8 cellular contexts compared by ENCODE assay signal in genomic region chr6:27312146-27312949, GRCh38. TPM values are rescaled to one million over a fixed set of nuclear protein-coding genes. Genes with fewer than 3 reads are reported as not detected.
DNase-seq lines count a peak whose midpoint lies in the region; ATAC-seq lines count a peak whose summit lies in the region.

POM121L2 (minus strand) TSS chr6:27312273; CDS start chr6:27312170, 103 bp downstream.

- no peaks in the 10 kb centered on the region for H4K20me1 ChIP-seq in GM23248 (ENCODE audit: insufficient read depth)

- H3K9ac ChIP-seq in GM23248 = peak within 1 kb of the TSS; percentile 41; the same call in 1 of the 2 replicates
- peak within 1 kb of the TSS; percentile 66 for H3K9ac ChIP-seq in mesenchymal stem cell (ENCODE audit: low read length)

- peak within 1 kb of the TSS in 1 of 2 experiments; percentile 59 for H3K23ac ChIP-seq in mesenchymal stem cell (ENCODE audit: low read length in 2 of 2)

- no peak within 1 kb of the TSS for H2BK15ac ChIP-seq in mesenchymal stem cell (ENCODE audit: low read depth, poor library complexity, severe bottlenecking)

- H2BK120ac ChIP-seq in mesenchymal stem cell (ENCODE audit: low read depth, low read length) = no peak within 1 kb of the TSS

- H3K4ac ChIP-seq in mesenchymal stem cell (ENCODE audit: low read depth in 1 of 2, low read length in 2 of 2) = no peak within 1 kb of the TSS

- no peak within 1 kb of the TSS for H4K8ac ChIP-seq in mesenchymal stem cell (ENCODE audit: low read length)

- 1 to 3% methylated on average over 47 to 64 of the region's 64 CpGs for WGBS in GM23248 (ENCODE audit: low coverage in 1 of 2, low lambda C conversion rate in 2 of 2, missing lambda C conversion rate in 2 of 2), 2 experiments
- WGBS in mesenchymal stem cell = 2% methylated on average over 64 of the region's 64 CpGs

- H3K9me3 ChIP-seq in GM23248 (ENCODE audit: low read depth) (no peaks in the 10 kb centered on the region), mesenchymal stem cell (ENCODE audit: control insufficient read depth, low read length) (peaks cover 7% of the 10 kb centered on the region)

- no peak within 1 kb of the TSS for H4K91ac ChIP-seq in mesenchymal stem cell (ENCODE audit: low read length)

- H2AFZ ChIP-seq in GM23248 (peak within 1 kb of the TSS; percentile 88), mesenchymal stem cell (ENCODE audit: low read depth, low read length) (peak within 1 kb of the TSS; percentile 94)

- no peaks in the 10 kb centered on the region for H3F3A ChIP-seq in GM23248 (ENCODE audit: insufficient read depth)

- peak within 1 kb of the TSS in 1 of 2 experiments; percentile 24 for H3K18ac ChIP-seq in mesenchymal stem cell (ENCODE audit: low read depth in 1 of 2, low read length in 2 of 2)

- H2AK5ac ChIP-seq in mesenchymal stem cell (ENCODE audit: low read length, severe bottlenecking) = no peak within 1 kb of the TSS

- in situ Hi-C loops in GM23248 (cut with MboI) = no loop called here

- H2BK12ac ChIP-seq in mesenchymal stem cell (ENCODE audit: low read length in 2 of 2) = no peak within 1 kb of the TSS

- H3K36me3 ChIP-seq in GM23248 (ENCODE audit: low read depth) = no peaks in the 10 kb centered on the region
- no peaks in the 10 kb centered on the region for H3K36me3 ChIP-seq in mesenchymal stem cell (ENCODE audit: control insufficient read depth in 1 of 2, insufficient read depth in 2 of 2, low read depth in 1 of 2, low read length in 2 of 2)

- H3K4me2 ChIP-seq in GM23248 (ENCODE audit: unreplicated experiment) (peak within 1 kb of the TSS; percentile 79), mesenchymal stem cell (ENCODE audit: low read length, poor library complexity, severe bottlenecking) (peak within 1 kb of the TSS; percentile 96)

- H3K14ac ChIP-seq in mesenchymal stem cell (ENCODE audit: low read length in 2 of 2) = peak within 1 kb of the TSS in 1 of 2 experiments; percentile 89

- no peaks in the 10 kb centered on the region for H3K79me1 ChIP-seq in mesenchymal stem cell (replicated peaks; ENCODE audit: low read length, poor library complexity, severe bottlenecking)

- no peaks in the 10 kb centered on the region for H3K79me2 ChIP-seq in GM23248 (ENCODE audit: insufficient read depth)

- DNase-seq in COLO668 (lab: John Stamatoyannopoulos, UW; ENCODE audit: unreplicated experiment) = peak; percentile 60
- peak; percentile 62 for DNase-seq in GM23248
- DNase-seq in NCI-H2196 (lab: John Stamatoyannopoulos, UW; ENCODE audit: unreplicated experiment) = peak; percentile 56
- peak; percentile 71 for DNase-seq in activated CD4-positive, alpha-beta T cell treated with anti-CD3 and anti-CD28 coated beads for 48 hours
- DNase-seq in dermis blood vessel endothelial cell = peak; percentile 71
- DNase-seq in mesenchymal stem cell = peak; percentile 35
- peak; percentile 14 to 42 for DNase-seq in stimulated activated CD8-positive, alpha-beta memory T cell treated with anti-CD3 and anti-CD28 coated beads, Interleukin-2, amount 100 ng/mL, for 48 hours (ENCODE audit: low read depth in 2 of 2)

- H3K4me3 ChIP-seq in GM23248 (peak within 1 kb of the TSS; percentile 79), mesenchymal stem cell (ENCODE audit: insufficient read depth in 1 of 2, low read depth in 1 of 2, low read length in 2 of 2) (peak within 1 kb of the TSS; percentile 57 to 75)

- H3K9me2 ChIP-seq in GM23248 (ENCODE audit: insufficient read depth) = no peaks in the 10 kb centered on the region

- H2BK5ac ChIP-seq in mesenchymal stem cell (ENCODE audit: low read depth, low read length, poor library complexity, severe bottlenecking) = no peak within 1 kb of the TSS

- H3K27ac ChIP-seq in GM23248 (no peak within 1 kb of the TSS), mesenchymal stem cell (ENCODE audit: low read length, poor library complexity, severe bottlenecking) (no peak within 1 kb of the TSS)

- peaks cover 31% of the 10 kb centered on the region for H3K27me3 ChIP-seq in GM23248 (replicated peaks; ENCODE audit: insufficient read depth)
- H3K27me3 ChIP-seq in mesenchymal stem cell (ENCODE audit: control insufficient read depth in 1 of 2, insufficient read depth in 1 of 2, low read length in 2 of 2) = peaks cover 42 to 52% of the 10 kb centered on the region in 2 experiments

- H3K4me1 ChIP-seq in GM23248 (ENCODE audit: insufficient read depth) (no peaks in the 10 kb centered on the region), mesenchymal stem cell (ENCODE audit: control insufficient read depth, insufficient read depth, low read depth, low read length) (peaks cover 12% of the 10 kb centered on the region)

- no peak for ATAC-seq in GM19467 (IDR thresholded peaks at IDR 0.05; ENCODE audit: unreplicated experiment)

RNA-seq across cellular contexts. Expression of gene POM121L2, which starts in this region (rescaled TPM):
- total RNA-seq in GM23248 (2014; rRNA removed; shearing (Covaris generic)) = not detected in 2 replicates
- polyA plus RNA-seq in GM23248 (2016; fragmentation: Nextera tagmentation; extraction: Ambion mirVana) = not detected in 2 replicates
- total RNA-seq in dermis blood vessel endothelial cell = not detected in 2 replicates
- not detected for polyA plus RNA-seq in mesenchymal stem cell (2013, experiment 1 of 2)
- not detected for polyA plus RNA-seq in mesenchymal stem cell (2013, experiment 2 of 2)

Comparison
In these comparisons a context has a peak if more than half of its experiments do, and no peak if none do; other contexts are left out.
1. Peak in DNase-seq, H3K4me3 ChIP-seq, H3K9ac ChIP-seq and H3K4me2 ChIP-seq in GM23248; RNA of the gene not detected or under 1 TPM.
2. Peak in DNase-seq in dermis blood vessel endothelial cell; RNA of the gene not detected or under 1 TPM.